In genomic region chr16:22214402-22214801, GRCh38 we compare ENCODE assay signal across 19 cellular contexts. TPM values are rescaled to one million over a fixed set of nuclear protein-coding genes. Genes with fewer than 3 reads are reported as not detected.
A peak's percentile ranks its signal among the peaks of the same experiment; 100 is the strongest.
DNase-seq lines count a peak whose midpoint lies in the region; FAIRE-seq and TF ChIP-seq lines count a peak whose summit lies in the region.
"Had no signal": no experiment of that assay in that cellular context is flagged by ENCODE, and none has a peak within 500 bp of the region (broad histone marks: within the 10 kb centered on the region; RNA-seq: fewer than 3 reads in every experiment).

No MANE protein-coding gene starts in this region.

- FAIRE-seq in frontal cortex (lab: Jason Lieb, UNC) (no peak), D721Med (lab: Jason Lieb, UNC) (no peak)
- FAIRE-seq: G401.6, GM12891, H54 had no signal

- H3K9me3 ChIP-seq in WERI-Rb-1 (ENCODE audit: severe bottlenecking): peaks cover 3% of the 10 kb centered on the region
- H3K9me3 ChIP-seq in prostate gland: no peaks in the 10 kb centered on the region

- no peaks in the 10 kb centered on the region for H3K27me3 ChIP-seq in WERI-Rb-1 (ENCODE audit: insufficient read depth, low read depth, severe bottlenecking)
- H3K27me3 ChIP-seq in prostate gland (replicated peaks; ENCODE audit: insufficient read depth): no peaks in the 10 kb centered on the region

- intact Hi-C loops in prostate gland (cut with DNase I): loop anchor here (5.0 kb wide), 1 partner anchor 158 kb away; the partner anchor contains the start of gene CDR2

- no peak for TF ChIP-seq POLR2A in prostate gland (IDR thresholded peaks at IDR 0.05)

- peaks cover 31% of the 10 kb centered on the region for H3K4me1 ChIP-seq in prostate gland (replicated peaks)

- DNase-seq in NCI-H82 (lab: John Stamatoyannopoulos, UW) (peak; percentile 51), NCI-H82 treated with DMSO at 0.1 percent for 48 hours (lab: John Stamatoyannopoulos, UW; ENCODE audit: unreplicated experiment) (no peak), WERI-Rb-1 (no peak), prostate gland (ENCODE audit: low spot score) (no peak), Kasumi-1 (lab: John Stamatoyannopoulos, UW) (no peak), frontal cortex (ENCODE audit: low spot score in 2 of 2) (no peak), D721Med (ENCODE audit: insufficient read length, low spot score) (no peak)
- DNase-seq: 8988T; AML-193; C1 segment of cervical spinal cord; CD4-positive, alpha-beta T cell; DMS153; DMS79 treated with DMSO at 0.1 percent for 48 hours; EL; GM23248 had no signal

- 92% methylated on average over 2 of the region's 2 CpGs for WGBS in prostate gland

- TF ChIP-seq CTCF in 22Rv1 (IDR thresholded peaks at IDR 0.05) (no peak), WERI-Rb-1 (IDR thresholded peaks at IDR 0.05; ENCODE audit: low read depth, low read length) (no peak), prostate gland (IDR thresholded peaks at IDR 0.05) (no peak), D721Med (IDR thresholded peaks at IDR 0.05; ENCODE audit: insufficient read depth, missing control alignments) (no peak)

- H3K27ac ChIP-seq in 22Rv1: peak overlapping the region; percentile 45
- H3K27ac ChIP-seq in WERI-Rb-1: peak overlapping the region; percentile 76
- H3K27ac ChIP-seq in prostate gland: peak overlapping the region; percentile 90 to 91
- H3K27ac ChIP-seq: GM23248 had no signal

- H3K36me3 ChIP-seq in WERI-Rb-1 (peaks cover 85% of the 10 kb centered on the region), prostate gland (no peaks in the 10 kb centered on the region)

- H3K4me3 ChIP-seq in WERI-Rb-1 (ENCODE audit: low read depth, low read length): no peak overlapping the region
- H3K4me3 ChIP-seq in prostate gland: no peak overlapping the region
- H3K4me3 ChIP-seq: GM23248 had no signal

RNA-seq across cellular contexts. Expression of gene EEF2K, which starts 8.3 kb away (rescaled TPM):
- total RNA-seq in prostate gland (10 to 100 TPM; 58.2 to 75.1 TPM), frontal cortex (9.8 TPM)

RNA-seq across cellular contexts. Expression of gene SDR42E2, which starts 52.1 kb away (rescaled TPM):
- total RNA-seq in prostate gland (not detected), frontal cortex (not detected)
- total RNA-seq: GM23248 had no signal
